8 cellular contexts compared by ENCODE assay signal in genomic region chr5:128213340-128213739, GRCh38.
A peak's percentile ranks its signal among the peaks of the same experiment; 100 is the strongest.
DNase-seq lines count a peak whose midpoint lies in the region; ATAC-seq, FAIRE-seq and TF ChIP-seq lines count a peak whose summit lies in the region.

No MANE protein-coding gene starts in this region.

- H3K36me3 Mint-ChIP-seq in activated naive CD8-positive, alpha-beta T cell treated with anti-CD3 and anti-CD28 coated beads, Interleukin-2, amount 50 U/mL, for 24 hours (ENCODE audit: low read depth): no peaks in the 10 kb centered on the region

- H3K4me3 Mint-ChIP-seq in activated naive CD8-positive, alpha-beta T cell treated with anti-CD3 and anti-CD28 coated beads, Interleukin-2, amount 50 U/mL, for 24 hours: no peak overlapping the region

- no peaks in the 10 kb centered on the region for H3K27me3 Mint-ChIP-seq in activated naive CD8-positive, alpha-beta T cell treated with anti-CD3 and anti-CD28 coated beads, Interleukin-2, amount 50 U/mL, for 24 hours

- TF ChIP-seq CTCF in right atrium auricular region (IDR thresholded peaks at IDR 0.05): peak; percentile 47 to 82

- ATAC-seq in HG03066 (IDR thresholded peaks at IDR 0.05; ENCODE audit: low read depth, unreplicated experiment): peak; percentile 56
- ATAC-seq in activated naive CD8-positive, alpha-beta T cell treated with anti-CD3 and anti-CD28 coated beads, Interleukin-2, amount 50 U/mL, for 24 hours: no peak
- no peak for ATAC-seq in GM19324 (IDR thresholded peaks at IDR 0.05; ENCODE audit: low FRiP score, unreplicated experiment)

- H3K4me1 ChIP-seq in right atrium auricular region: peaks cover 0 to 16% of the 10 kb centered on the region in 2 donors
- H3K4me1 ChIP-seq in small intestine (ENCODE audit: control insufficient read depth in 2 of 2, insufficient read depth in 1 of 2, low read depth in 1 of 2, low read length in 1 of 2): no peaks in the 10 kb centered on the region

- H3K4me1 Mint-ChIP-seq in activated naive CD8-positive, alpha-beta T cell treated with anti-CD3 and anti-CD28 coated beads, Interleukin-2, amount 50 U/mL, for 24 hours: no peaks in the 10 kb centered on the region

- DNase-seq in ACHN (peak; percentile 57), GM04504 (ENCODE audit: low read depth) (peak; percentile 31), NCI-H774 (lab: John Stamatoyannopoulos, UW) (peak; percentile 39), right atrium auricular region (ENCODE audit: low spot score) (no peak), small intestine (peak; percentile 54)
- DNase-seq in activated naive CD8-positive, alpha-beta T cell treated with anti-CD3 and anti-CD28 coated beads, Interleukin-2, amount 50 U/mL, for 24 hours: peak; percentile 48

- no peak overlapping the region for H3K4me3 ChIP-seq in right atrium auricular region
- H3K4me3 ChIP-seq in small intestine (ENCODE audit: low read depth in 1 of 2, low read length in 2 of 2): no peak overlapping the region

- WGBS in small intestine, 3 donors: 4 to 7% (median 5%) methylated on average over 4 of the region's 4 CpGs

- H3K36me3 ChIP-seq in right atrium auricular region (no peaks in the 10 kb centered on the region), small intestine (ENCODE audit: control insufficient read depth in 2 of 2, insufficient read depth in 2 of 2, low read length in 2 of 2) (no peaks in the 10 kb centered on the region)

- H3K27ac Mint-ChIP-seq in activated naive CD8-positive, alpha-beta T cell treated with anti-CD3 and anti-CD28 coated beads, Interleukin-2, amount 50 U/mL, for 24 hours: no peak overlapping the region

- no peaks in the 10 kb centered on the region for H3K9me3 Mint-ChIP-seq in activated naive CD8-positive, alpha-beta T cell treated with anti-CD3 and anti-CD28 coated beads, Interleukin-2, amount 50 U/mL, for 24 hours

- peak; percentile 10 for FAIRE-seq in small intestine (lab: Jason Lieb, UNC)

- H3K9me3 ChIP-seq in right atrium auricular region (no peaks in the 10 kb centered on the region), small intestine (ENCODE audit: control insufficient read depth, low read depth) (no peaks in the 10 kb centered on the region)

- H3K27ac ChIP-seq in right atrium auricular region: no peak overlapping the region
- H3K27ac ChIP-seq in small intestine (ENCODE audit: low read depth in 1 of 2, low read length in 1 of 2): no peak overlapping the region

- in situ Hi-C loops in ACHN (cut with HindIII; ENCODE audit: low pct_ligation_motif_present, low pct_unique_long_range_greater_than_20kb, low sequenced_read_pairs): no loop called here

- H3K27me3 ChIP-seq in right atrium auricular region (no peaks in the 10 kb centered on the region), small intestine (ENCODE audit: control insufficient read depth in 2 of 2, insufficient read depth in 2 of 2, low read length in 2 of 2) (no peaks in the 10 kb centered on the region)
